Comparison of ENCODE assay signal across 24 cellular contexts in the genomic region with DNA sequence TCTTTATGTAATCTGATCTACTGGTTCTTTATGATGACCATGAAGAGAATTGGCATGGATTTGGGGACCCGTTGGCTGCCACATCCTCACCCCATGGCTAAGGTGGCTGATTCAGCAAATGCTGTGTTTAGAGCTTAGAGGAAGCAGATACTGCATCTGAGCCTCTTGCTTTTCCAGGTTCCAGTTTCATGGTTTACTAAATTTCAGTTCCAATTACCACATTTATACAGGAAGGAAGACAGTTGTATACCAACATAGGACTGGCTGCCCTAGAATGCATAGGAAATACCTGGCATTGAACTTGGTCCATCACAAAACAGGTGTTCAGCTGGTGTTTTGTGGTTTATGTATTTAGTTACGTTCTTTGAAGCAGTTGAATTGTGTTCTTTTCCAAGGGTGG.
"Had no signal": no experiment of that assay in that cellular context is flagged by ENCODE, and none has a peak within 500 bp of the region (broad histone marks: within the 10 kb centered on the region; RNA-seq: fewer than 3 reads in every experiment).

No MANE protein-coding gene starts in this region.

- H3K27me3 Mint-ChIP-seq: activated naive CD4-positive, alpha-beta T cell treated with anti-CD3 and anti-CD28 coated beads, Interleukin-2, amount 50 U/mL, for 24 hours; naive thymus-derived CD4-positive, alpha-beta T cell; progenitor cell of endocrine pancreas; stimulated activated naive CD8-positive, alpha-beta T cell treated with anti-CD3 and anti-CD28 coated beads, Interleukin-15, amount 100 ng/mL, for 72 hours had no signal

- H3K4me3 ChIP-seq: body of pancreas, lower lobe of right lung, right atrium auricular region, suprapubic skin, tibial nerve had no signal

- H3K9me3 ChIP-seq: body of pancreas, suprapubic skin had no signal

- ATAC-seq: activated T-cell treated with anti-CD3 and anti-CD28 coated beads, Interleukin-2, amount 50 U/mL, for 72 hours; body of pancreas; left lobe of liver; lower lobe of right lung; naive thymus-derived CD4-positive, alpha-beta T cell; stimulated activated naive CD8-positive, alpha-beta T cell treated with anti-CD3 and anti-CD28 coated beads, Interleukin-15, amount 100 ng/mL, for 72 hours had no signal

- DNase-seq: activated CD4-positive, alpha-beta T cell treated with anti-CD3 and anti-CD28 coated beads for 4 hours; activated CD4-positive, alpha-beta T cell treated with anti-CD3 and anti-CD28 coated beads, Interleukin-2, amount 50 U/mL, for 48 hours; activated CD4-positive, CD25-positive, alpha-beta regulatory T cell; activated effector memory CD4-positive, alpha-beta T cell treated with Interleukin-2 at 50 U/mL for 16 hours; activated T-cell treated with anti-CD3 and anti-CD28 coated beads, Interleukin-2, amount 50 U/mL, for 72 hours; anterior cingulate cortex; body of pancreas; effector CD4-positive, alpha-beta T cell; erythroblast; foreskin fibroblast; lower lobe of right lung; naive thymus-derived CD4-positive, alpha-beta T cell; stimulated activated CD4-positive, alpha-beta T cell treated with anti-CD3 and anti-CD28 coated beads, Interleukin-4, amount 100 ng/mL, for 4 hours; stimulated activated naive CD8-positive, alpha-beta T cell treated with anti-CD3 and anti-CD28 coated beads, Interleukin-15, amount 100 ng/mL, for 72 hours had no signal

- FAIRE-seq: keratinocyte, urothelium cell line had no signal

- H3K4me1 ChIP-seq: body of pancreas, lower lobe of right lung, right atrium auricular region, suprapubic skin had no signal

- H3K27me3 ChIP-seq: body of pancreas, right atrium auricular region, suprapubic skin, tibial nerve had no signal

- H3K4me1 Mint-ChIP-seq: activated naive CD4-positive, alpha-beta T cell treated with anti-CD3 and anti-CD28 coated beads, Interleukin-2, amount 50 U/mL, for 24 hours; neural crest cell; stimulated activated naive CD8-positive, alpha-beta T cell treated with anti-CD3 and anti-CD28 coated beads, Interleukin-15, amount 100 ng/mL, for 72 hours had no signal

- H3K9me3 Mint-ChIP-seq: activated naive CD4-positive, alpha-beta T cell treated with anti-CD3 and anti-CD28 coated beads, Interleukin-2, amount 50 U/mL, for 24 hours had no signal

- H3K27ac Mint-ChIP-seq: activated naive CD4-positive, alpha-beta T cell treated with anti-CD3 and anti-CD28 coated beads, Interleukin-2, amount 50 U/mL, for 24 hours; activated T-cell treated with anti-CD3 and anti-CD28 coated beads, Interleukin-2, amount 50 U/mL, for 72 hours; naive thymus-derived CD4-positive, alpha-beta T cell; progenitor cell of endocrine pancreas; stimulated activated naive CD8-positive, alpha-beta T cell treated with anti-CD3 and anti-CD28 coated beads, Interleukin-15, amount 100 ng/mL, for 72 hours; T-helper 1 cell treated with Interleukin-12 subunit alpha and Interleukin-12 subunit beta and Interleukin-4 antibody, amounts not matched to agents 30 μg/mL and 1 μg/mL, for 36 hours had no signal

- H3K4me3 Mint-ChIP-seq: activated naive CD4-positive, alpha-beta T cell treated with anti-CD3 and anti-CD28 coated beads, Interleukin-2, amount 50 U/mL, for 24 hours; activated T-cell treated with anti-CD3 and anti-CD28 coated beads, Interleukin-2, amount 50 U/mL, for 72 hours; naive thymus-derived CD4-positive, alpha-beta T cell; neural crest cell; stimulated activated naive CD8-positive, alpha-beta T cell treated with anti-CD3 and anti-CD28 coated beads, Interleukin-15, amount 100 ng/mL, for 72 hours; T-helper 1 cell treated with Interleukin-12 subunit alpha and Interleukin-12 subunit beta and Interleukin-4 antibody, amounts not matched to agents 30 μg/mL and 1 μg/mL, for 36 hours had no signal

- H3K27ac ChIP-seq: body of pancreas, lower lobe of right lung, right atrium auricular region, suprapubic skin, tibial nerve had no signal
